In genomic region chr5:16457853-16458252, GRCh38 we compare ENCODE assay signal across 19 cellular contexts. TPM values are rescaled to one million over a fixed set of nuclear protein-coding genes. Genes with fewer than 3 reads are reported as not detected.
A peak's percentile ranks its signal among the peaks of the same experiment; 100 is the strongest.
DNase-seq lines count a peak whose midpoint lies in the region; ATAC-seq and TF ChIP-seq lines count a peak whose summit lies in the region.
"Had no signal": no experiment of that assay in that cellular context is flagged by ENCODE, and none has a peak within 500 bp of the region (broad histone marks: within the 10 kb centered on the region; RNA-seq: fewer than 3 reads in every experiment).

No MANE protein-coding gene starts in this region.

- TF ChIP-seq CTCF in GM13976 (IDR thresholded peaks at IDR 0.05; ENCODE audit: borderline replicate concordance, control extremely low read depth, extremely low read depth, insufficient read depth, missing control alignments) = no peak

- no peak overlapping the region for H3K4me3 Mint-ChIP-seq in T-helper 2 cell treated with Interferon-gamma antibody and Interleukin-4, amounts not matched to agents 5 μg/mL and 100 μg/mL, for 36 hours
- peak overlapping the region; percentile 49 for H3K4me3 Mint-ChIP-seq in activated naive CD8-positive, alpha-beta T cell treated with anti-CD3 and anti-CD28 coated beads, Interleukin-2, amount 50 U/mL, for 24 hours
- no peak overlapping the region for H3K4me3 Mint-ChIP-seq in naive B cell

- peaks cover 66% of the 10 kb centered on the region for H3K36me3 Mint-ChIP-seq in T-helper 2 cell treated with Interferon-gamma antibody and Interleukin-4, amounts not matched to agents 5 μg/mL and 100 μg/mL, for 36 hours (ENCODE audit: low read depth)
- H3K36me3 Mint-ChIP-seq in activated naive CD8-positive, alpha-beta T cell treated with anti-CD3 and anti-CD28 coated beads, Interleukin-2, amount 50 U/mL, for 24 hours (ENCODE audit: low read depth) = peaks cover 69% of the 10 kb centered on the region
- peaks cover 16 to 20% of the 10 kb centered on the region in 2 donors for H3K36me3 Mint-ChIP-seq in naive B cell

- H3K27me3 Mint-ChIP-seq in T-helper 2 cell treated with Interferon-gamma antibody and Interleukin-4, amounts not matched to agents 5 μg/mL and 100 μg/mL, for 36 hours (ENCODE audit: low read depth) = no peaks in the 10 kb centered on the region
- no peaks in the 10 kb centered on the region for H3K27me3 Mint-ChIP-seq in activated naive CD8-positive, alpha-beta T cell treated with anti-CD3 and anti-CD28 coated beads, Interleukin-2, amount 50 U/mL, for 24 hours
- H3K27me3 Mint-ChIP-seq in naive B cell = no peaks in the 10 kb centered on the region

- H3K27ac Mint-ChIP-seq in T-helper 2 cell treated with Interferon-gamma antibody and Interleukin-4, amounts not matched to agents 5 μg/mL and 100 μg/mL, for 36 hours = peak overlapping the region; percentile 0
- H3K27ac Mint-ChIP-seq in activated naive CD8-positive, alpha-beta T cell treated with anti-CD3 and anti-CD28 coated beads, Interleukin-2, amount 50 U/mL, for 24 hours = peak overlapping the region; percentile 81
- peak overlapping the region in 4 of 6 donors; percentile 1 to 40 (median 6) for H3K27ac Mint-ChIP-seq in naive B cell

- peak; percentile 48 for ATAC-seq in activated naive CD8-positive, alpha-beta T cell treated with anti-CD3 and anti-CD28 coated beads, Interleukin-2, amount 50 U/mL, for 24 hours
- no peak for ATAC-seq in naive B cell (ENCODE audit: low read depth in 2 of 2)
- ATAC-seq in GM21786 (IDR thresholded peaks at IDR 0.05; ENCODE audit: unreplicated experiment) = no peak
- ATAC-seq: lower lobe of right lung had no signal

- DNase-seq in T-helper 2 cell treated with Interferon-gamma antibody and Interleukin-4, amounts not matched to agents 5 μg/mL and 100 μg/mL, for 36 hours (ENCODE audit: low spot score) = peak; percentile 40
- no peak for DNase-seq in T-helper 2 cell
- DNase-seq in HCEC 1CT = peak; percentile 37
- DNase-seq in activated naive CD8-positive, alpha-beta T cell treated with anti-CD3 and anti-CD28 coated beads, Interleukin-2, amount 50 U/mL, for 24 hours = no peak
- DNase-seq in naive B cell = no peak
- DNase-seq in GM13976 (ENCODE audit: low spot score) = no peak
- DNase-seq in NCI-H446 (lab: John Stamatoyannopoulos, UW) = no peak
- DNase-seq: 8988T; activated CD4-positive, alpha-beta T cell treated with anti-CD3 and anti-CD28 coated beads, Interleukin-2, amount 50 U/mL, for 4 hours; activated naive CD4-positive, alpha-beta T cell treated with Interleukin-2 at 50 U/mL for 16 hours; C1 segment of cervical spinal cord; cerebellar nuclear complex; lower lobe of right lung; MV-4-11; NCI-H2081; NCI-H526 treated with DMSO at 0.1 percent for 48 hours; stimulated activated naive CD4-positive, alpha-beta T cell treated with Interleukin-2 at 50 U/mL for 16 hours; upper lobe of left lung had no signal

- peaks cover 51% of the 10 kb centered on the region for H3K4me1 Mint-ChIP-seq in T-helper 2 cell treated with Interferon-gamma antibody and Interleukin-4, amounts not matched to agents 5 μg/mL and 100 μg/mL, for 36 hours (ENCODE audit: low read depth)
- peaks cover 86% of the 10 kb centered on the region for H3K4me1 Mint-ChIP-seq in activated naive CD8-positive, alpha-beta T cell treated with anti-CD3 and anti-CD28 coated beads, Interleukin-2, amount 50 U/mL, for 24 hours
- H3K4me1 Mint-ChIP-seq in naive B cell = peaks cover 29 to 57% (median 45%) of the 10 kb centered on the region in 3 donors

- in situ Hi-C loops in GM13976 (cut with MboI; ENCODE audit: low sequenced_read_pairs, unreplicated experiment) = loop anchor here (10.0 kb wide), 1 partner anchor 303 kb away; no protein-coding TSS in a partner anchor

- H3K9me3 Mint-ChIP-seq in T-helper 2 cell treated with Interferon-gamma antibody and Interleukin-4, amounts not matched to agents 5 μg/mL and 100 μg/mL, for 36 hours = no peaks in the 10 kb centered on the region
- H3K9me3 Mint-ChIP-seq in activated naive CD8-positive, alpha-beta T cell treated with anti-CD3 and anti-CD28 coated beads, Interleukin-2, amount 50 U/mL, for 24 hours = no peaks in the 10 kb centered on the region
- H3K9me3 Mint-ChIP-seq in naive B cell = no peaks in the 10 kb centered on the region

RNA-seq across cellular contexts. Expression of gene ZNF622, which starts 7.7 kb away (rescaled TPM):
- 10 to 100 TPM; 41.4 to 83.3 (median 46.7) TPM for polyA plus RNA-seq in naive B cell (ENCODE audit: low read depth in 6 of 6)

Comparison
In these comparisons a context has a peak if more than half of its experiments do, and no peak if none do; other contexts are left out.
1. DNase-seq: peak in T-helper 2 cell treated with Interferon-gamma antibody and Interleukin-4, amounts not matched to agents 5 μg/mL and 100 μg/mL, for 36 hours (single experiment) and HCEC 1CT (single experiment); none in T-helper 2 cell (0 of 5), activated naive CD8-positive, alpha-beta T cell treated with anti-CD3 and anti-CD28 coated beads, Interleukin-2, amount 50 U/mL, for 24 hours (single experiment), naive B cell (single experiment), GM13976 (single experiment) and NCI-H446 (0 of 2).
2. H3K27ac Mint-ChIP-seq: peak in every context shown above with its lines; median percentile 81 in activated naive CD8-positive, alpha-beta T cell treated with anti-CD3 and anti-CD28 coated beads, Interleukin-2, amount 50 U/mL, for 24 hours; 6 in naive B cell; 0 in T-helper 2 cell treated with Interferon-gamma antibody and Interleukin-4, amounts not matched to agents 5 μg/mL and 100 μg/mL, for 36 hours.